Comparison of ENCODE assay signal across 10 cellular contexts in the genomic region with DNA sequence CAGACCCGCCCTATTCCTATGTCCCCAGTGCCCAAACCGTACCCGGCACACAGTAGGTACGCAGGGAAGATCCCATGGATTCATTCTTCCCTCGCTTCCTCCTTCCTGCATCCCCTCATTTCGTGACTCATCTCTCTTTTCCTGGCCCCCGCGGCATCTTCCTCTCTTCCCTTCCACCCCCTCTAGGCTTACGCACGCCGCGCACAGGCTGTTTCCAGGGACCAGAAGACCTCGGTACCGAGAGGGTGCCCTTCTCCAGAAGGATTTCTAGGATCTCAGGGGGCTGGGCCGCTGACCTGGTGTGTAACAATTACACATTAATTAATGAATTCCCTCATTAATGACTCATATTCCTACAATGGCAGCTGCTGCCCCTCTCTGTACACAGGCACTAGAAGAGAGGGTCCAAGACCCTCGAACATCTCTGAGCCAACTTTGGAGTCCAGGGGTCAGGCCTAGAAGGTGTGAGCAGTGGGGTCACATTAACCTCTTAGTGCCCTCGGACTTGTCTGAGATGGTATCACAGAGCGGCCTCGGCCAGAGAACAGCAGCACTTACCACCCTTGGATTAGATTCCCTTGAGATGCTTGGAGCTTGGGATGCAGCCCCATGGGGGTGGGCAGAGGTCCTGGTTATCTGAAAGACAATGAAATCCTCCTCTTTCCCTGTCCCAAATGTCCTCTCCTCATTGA. TPM values are rescaled to one million over a fixed set of nuclear protein-coding genes. Genes with fewer than 3 reads are reported as not detected.
DNase-seq lines count a peak whose midpoint lies in the region; ATAC-seq and TF ChIP-seq lines count a peak whose summit lies in the region.
"Had no signal": no experiment of that assay in that cellular context is flagged by ENCODE, and none has a peak within 500 bp of the region (broad histone marks: within the 10 kb centered on the region; RNA-seq: fewer than 3 reads in every experiment).

No MANE protein-coding gene starts in this region.

- no peak for DNase-seq in CD8-positive, alpha-beta T cell
- DNase-seq in MM.1S (no peak), fibroblast of lung (ENCODE audit: low read depth in 2 of 2) (no peak), psoas muscle (peak in 1 of 2 donors; percentile 56), GM13977 (ENCODE audit: low spot score) (no peak)
- DNase-seq in activated T-cell treated with anti-CD3 and anti-CD28 coated beads, Interleukin-2, amount 50 U/mL, for 24 hours, result no peak

- H3K27me3 Mint-ChIP-seq in CD8-positive, alpha-beta T cell (ENCODE audit: low read depth), result no peaks in the 10 kb centered on the region
- no peaks in the 10 kb centered on the region for H3K27me3 Mint-ChIP-seq in activated T-cell treated with anti-CD3 and anti-CD28 coated beads, Interleukin-2, amount 50 U/mL, for 24 hours
- H3K27me3 Mint-ChIP-seq: stimulated activated naive CD8-positive, alpha-beta T cell treated with anti-CD3 and anti-CD28 coated beads, Interleukin-15, amount 100 ng/mL, for 72 hours had no signal

- no peaks in the 10 kb centered on the region for H4K20me1 ChIP-seq in MM.1S (ENCODE audit: insufficient read depth, low read length)
- no peaks in the 10 kb centered on the region for H4K20me1 ChIP-seq in fibroblast of lung (ENCODE audit: control insufficient read depth, extremely low read depth, insufficient read depth, low read length)

- CTCF ChIA-PET in CD8-positive, alpha-beta T cell (lab: Charles Lee), result interaction anchor here (0.7 to 9.2 kb wide), 21 partner anchors 12 to 225 kb away, joined by 3 to 147 read pairs (median 4); partner anchors contain the start of genes ARL2BP and CCL17

- H2AFZ ChIP-seq in MM.1S (ENCODE audit: low read length) (peak overlapping the region; percentile 76), fibroblast of lung (ENCODE audit: low read length) (no peak overlapping the region)

- H3K9me3 ChIP-seq in CD8-positive, alpha-beta T cell (ENCODE audit: low read length), result no peaks in the 10 kb centered on the region
- H3K9me3 ChIP-seq in MM.1S (replicated peaks; ENCODE audit: insufficient read depth, low read length) (no peaks in the 10 kb centered on the region), fibroblast of lung (ENCODE audit: control insufficient read depth, insufficient read depth, low read depth, low read length) (no peaks in the 10 kb centered on the region), psoas muscle (no peaks in the 10 kb centered on the region)

- ATAC-seq in CD8-positive, alpha-beta T cell, result no peak
- no peak for ATAC-seq in psoas muscle
- no peak for ATAC-seq in GM18520 (IDR thresholded peaks at IDR 0.05; ENCODE audit: unreplicated experiment)
- ATAC-seq in SK-N-SH treated with all-trans-retinoic acid at 6 μM for 48 hours, result no peak

- no peak overlapping the region for H3K4me3 Mint-ChIP-seq in CD8-positive, alpha-beta T cell
- no peak overlapping the region for H3K4me3 Mint-ChIP-seq in activated T-cell treated with anti-CD3 and anti-CD28 coated beads, Interleukin-2, amount 50 U/mL, for 24 hours
- H3K4me3 Mint-ChIP-seq: stimulated activated naive CD8-positive, alpha-beta T cell treated with anti-CD3 and anti-CD28 coated beads, Interleukin-15, amount 100 ng/mL, for 72 hours had no signal

- POLR2A ChIA-PET in CD8-positive, alpha-beta T cell (lab: Charles Lee), result interaction anchor here (1.1 to 2.7 kb wide), 4 partner anchors 8 to 218 kb away, joined by 3 to 19 read pairs (median 11); partner anchors contain the start of genes CIAPIN1 and COQ9

- H3K4me1 ChIP-seq in CD8-positive, alpha-beta T cell (ENCODE audit: insufficient read depth, low read length), result peaks cover 17% of the 10 kb centered on the region
- H3K4me1 ChIP-seq in MM.1S (ENCODE audit: low read length), result peaks cover 13% of the 10 kb centered on the region
- H3K4me1 ChIP-seq in fibroblast of lung (ENCODE audit: control insufficient read depth, extremely low read depth, insufficient read depth, low read length), result peaks cover 2% of the 10 kb centered on the region
- H3K4me1 ChIP-seq in psoas muscle, result peaks cover 15% of the 10 kb centered on the region

- no peaks in the 10 kb centered on the region for H3K27me3 ChIP-seq in CD8-positive, alpha-beta T cell (ENCODE audit: insufficient read depth, low read length)
- H3K27me3 ChIP-seq in MM.1S (replicated peaks; ENCODE audit: insufficient read depth, low read length) (no peaks in the 10 kb centered on the region), fibroblast of lung (ENCODE audit: control insufficient read depth, insufficient read depth, low read length) (peaks cover 2% of the 10 kb centered on the region), psoas muscle (ENCODE audit: insufficient read depth in 3 of 3, low read length in 2 of 3) (no peaks in the 10 kb centered on the region)

- H3K27ac ChIP-seq in CD8-positive, alpha-beta T cell (ENCODE audit: low read depth, low read length), result no peak overlapping the region
- H3K27ac ChIP-seq in MM.1S (ENCODE audit: low read length), result no peak overlapping the region
- no peak overlapping the region for H3K27ac ChIP-seq in fibroblast of lung (ENCODE audit: insufficient read depth, low read length)
- H3K27ac ChIP-seq in psoas muscle, result peak overlapping the region; percentile 27

- TF ChIP-seq CTCF in CD8-positive, alpha-beta T cell (IDR thresholded peaks at IDR 0.05), result no peak
- no peak for TF ChIP-seq CTCF in MM.1S (IDR thresholded peaks at IDR 0.05; ENCODE audit: low read length)
- no peak for TF ChIP-seq CTCF in fibroblast of lung (conservative IDR thresholded peaks at IDR 0.05 in 1 of 2, IDR thresholded peaks at IDR 0.05 in 1 of 2; ENCODE audit: low read depth in 1 of 2, low read length in 2 of 2)
- no peak for TF ChIP-seq CTCF in psoas muscle (IDR thresholded peaks at IDR 0.05)
- TF ChIP-seq CTCF in GM13977 (IDR thresholded peaks at IDR 0.05; ENCODE audit: extremely low read depth, insufficient read depth, missing control alignments), result no peak

- no peaks in the 10 kb centered on the region for H3K36me3 Mint-ChIP-seq in CD8-positive, alpha-beta T cell
- H3K36me3 Mint-ChIP-seq in activated T-cell treated with anti-CD3 and anti-CD28 coated beads, Interleukin-2, amount 50 U/mL, for 24 hours (ENCODE audit: low read depth), result no peaks in the 10 kb centered on the region

- no peaks in the 10 kb centered on the region for H3K9me2 ChIP-seq in MM.1S (replicated peaks; ENCODE audit: insufficient read depth, low read length)

- peaks cover 15% of the 10 kb centered on the region for H3F3A ChIP-seq in MM.1S (ENCODE audit: insufficient read depth, low read length)

- H3K36me3 ChIP-seq in CD8-positive, alpha-beta T cell (ENCODE audit: insufficient read depth, low read length), result no peaks in the 10 kb centered on the region
- H3K36me3 ChIP-seq in MM.1S (replicated peaks; ENCODE audit: insufficient read depth, low read length) (no peaks in the 10 kb centered on the region), fibroblast of lung (ENCODE audit: control insufficient read depth, insufficient read depth, low read length) (no peaks in the 10 kb centered on the region), psoas muscle (ENCODE audit: insufficient read depth in 1 of 2, low read depth in 1 of 2) (no peaks in the 10 kb centered on the region)

- H3K4me1 Mint-ChIP-seq in CD8-positive, alpha-beta T cell (ENCODE audit: low read depth), result peaks cover 25% of the 10 kb centered on the region
- peaks cover 15% of the 10 kb centered on the region for H3K4me1 Mint-ChIP-seq in activated T-cell treated with anti-CD3 and anti-CD28 coated beads, Interleukin-2, amount 50 U/mL, for 24 hours (ENCODE audit: low read depth)

- in situ Hi-C loops in GM13977 (cut with MboI; ENCODE audit: low pct_unique_long_range_greater_than_20kb, low sequenced_read_pairs, unreplicated experiment), result loop anchor here (5.0 to 10.0 kb wide), 2 partner anchors 74 to 116 kb away; partner anchors contain the start of gene CX3CL1

- H3K4me3 ChIP-seq in CD8-positive, alpha-beta T cell (ENCODE audit: low read depth, low read length), result peak overlapping the region; percentile 19
- H3K4me3 ChIP-seq in MM.1S (ENCODE audit: low read length), result peak overlapping the region; percentile 54
- peak overlapping the region in 1 of 4 experiments; percentile 26 for H3K4me3 ChIP-seq in fibroblast of lung (replicated peaks in 1 of 4; ENCODE audit: control extremely low read depth in 1 of 4, insufficient read depth in 1 of 4, low read depth in 3 of 4, low read length in 4 of 4)
- peak overlapping the region; percentile 62 for H3K4me3 ChIP-seq in psoas muscle

- H3K9ac ChIP-seq in MM.1S (ENCODE audit: low read length) (no peak overlapping the region), fibroblast of lung (ENCODE audit: insufficient read depth, low read length) (no peak overlapping the region)

- 45 to 47% (median 46%) methylated on average over 19 of the region's 19 CpGs for WGBS in psoas muscle, 3 donors

- intact Hi-C loops in CD8-positive, alpha-beta T cell (cut with DNase I, micrococcal nuclease), result loop anchor here (1.0 to 10.0 kb wide), 7 partner anchors 16 to 700 kb away; partner anchors contain the start of genes HERPUD1 (in 1 of the 2), KATNB1 (in 1 of the 2), PLLP (in 1 of the 2) and USB1 (in 1 of the 2)
- intact Hi-C loops in psoas muscle (cut with DNase I), result loop anchor here (1.0 to 5.0 kb wide), 4 partner anchors 116 to 221 kb away; no protein-coding TSS in a partner anchor

- H3K79me2 ChIP-seq in MM.1S (ENCODE audit: low read length) (no peaks in the 10 kb centered on the region), fibroblast of lung (ENCODE audit: control insufficient read depth, insufficient read depth, low read length) (no peaks in the 10 kb centered on the region)

- no peak overlapping the region for H3K27ac Mint-ChIP-seq in CD8-positive, alpha-beta T cell
- no peak overlapping the region for H3K27ac Mint-ChIP-seq in activated T-cell treated with anti-CD3 and anti-CD28 coated beads, Interleukin-2, amount 50 U/mL, for 24 hours
- H3K27ac Mint-ChIP-seq: stimulated activated naive CD8-positive, alpha-beta T cell treated with anti-CD3 and anti-CD28 coated beads, Interleukin-15, amount 100 ng/mL, for 72 hours had no signal

- H3K4me2 ChIP-seq in MM.1S (ENCODE audit: low read depth, low read length), result peak overlapping the region; percentile 78
- H3K4me2 ChIP-seq in fibroblast of lung (ENCODE audit: extremely low read depth, insufficient read depth, low read length), result peak overlapping the region; percentile 44

- H3K9me3 Mint-ChIP-seq in CD8-positive, alpha-beta T cell, result no peaks in the 10 kb centered on the region
- H3K9me3 Mint-ChIP-seq in activated T-cell treated with anti-CD3 and anti-CD28 coated beads, Interleukin-2, amount 50 U/mL, for 24 hours, result no peaks in the 10 kb centered on the region
- H3K9me3 Mint-ChIP-seq: stimulated activated naive CD8-positive, alpha-beta T cell treated with anti-CD3 and anti-CD28 coated beads, Interleukin-15, amount 100 ng/mL, for 72 hours had no signal

RNA-seq across cellular contexts. Expression of gene PLLP, which starts 16.8 kb away (rescaled TPM):
- 1 to 10 TPM in 1 of 2 experiments, under 1 TPM in 1; 0.47 to 1.1 TPM for total RNA-seq in CD8-positive, alpha-beta T cell
- total RNA-seq in fibroblast of lung (not detected in 2 replicates), psoas muscle (1 to 10 TPM in 3 of 4 donors, under 1 TPM in 1; 0.39 to 2.4 (median 1.4) TPM)
- polyA plus RNA-seq in fibroblast of lung (0.02 and 0.05 TPM in 2 replicates), psoas muscle (1 to 10 TPM; 2.0 to 3.1 (median 2.7) TPM)
- 0.30 and 0.41 TPM in 2 replicates for polyA plus RNA-seq in fibroblast of lung (2012)
- polyA minus RNA-seq in fibroblast of lung (ENCODE audit: low replicate concordance), result not detected in 2 replicates

RNA-seq across cellular contexts. Expression of gene ARL2BP, which starts 56.2 kb away (rescaled TPM):
- 10 to 100 TPM; 32.8 to 35.2 TPM for total RNA-seq in CD8-positive, alpha-beta T cell
- total RNA-seq in fibroblast of lung (53.2 and 65.7 TPM in 2 replicates), psoas muscle (10 to 100 TPM; 25.2 to 39.9 (median 29.2) TPM)
- polyA plus RNA-seq in fibroblast of lung (149 and 173 TPM in 2 replicates), psoas muscle (10 to 100 TPM; 47.9 to 88.3 (median 53.3) TPM)
- 82.2 and 88.8 TPM in 2 replicates for polyA plus RNA-seq in fibroblast of lung (2012)
- polyA minus RNA-seq in fibroblast of lung (ENCODE audit: low replicate concordance), result 48.4 and 51.0 TPM in 2 replicates

RNA-seq across cellular contexts. Expression of gene CCL22, which starts 57.3 kb away (rescaled TPM):
- not detected for total RNA-seq in CD8-positive, alpha-beta T cell
- total RNA-seq in fibroblast of lung (not detected in 2 replicates), psoas muscle (under 1 TPM in 1 of 4 donors, not detected in 3; 0.12 TPM)
- polyA plus RNA-seq in fibroblast of lung (not detected in 2 replicates), psoas muscle (under 1 TPM in 1 of 3 donors, not detected in 2; 0.04 TPM)
- polyA plus RNA-seq in fibroblast of lung (2012), result not detected in 2 replicates
- not detected in 2 replicates for polyA minus RNA-seq in fibroblast of lung (ENCODE audit: low replicate concordance)
- total RNA-seq: Daoy had no signal
